ENCODE assay signal across 10 cellular contexts in genomic region chr3:143348486-143349327, GRCh38.
DNase-seq lines count a peak whose midpoint lies in the region; ATAC-seq and TF ChIP-seq lines count a peak whose summit lies in the region.
"Had no signal": no experiment of that assay in that cellular context is flagged by ENCODE, and none has a peak within 500 bp of the region (broad histone marks: within the 10 kb centered on the region; RNA-seq: fewer than 3 reads in every experiment).

No MANE protein-coding gene starts in this region.

- no peaks in the 10 kb centered on the region for H3K9me3 ChIP-seq in BLaER1 treated with 17β-estradiol and CSF1 and Interleukin-3, amounts not matched to agents 10 nM and 100 nM (replicated peaks in 1 of 11)
- H3K9me3 ChIP-seq in upper lobe of left lung (no peaks in the 10 kb centered on the region), Peyer's patch (no peaks in the 10 kb centered on the region)

- H3K4me1 ChIP-seq in BLaER1 treated with 17β-estradiol and CSF1 and Interleukin-3, amounts not matched to agents 10 nM and 100 nM: peaks cover 6 to 28% (median 14%) of the 10 kb centered on the region in 10 experiments; a peak in 17 of 20 replicates
- H3K4me1 ChIP-seq in foreskin keratinocyte: no peaks in the 10 kb centered on the region
- H3K4me1 ChIP-seq in upper lobe of left lung: peaks cover 0 to 5% (median 2%) of the 10 kb centered on the region in 4 donors
- H3K4me1 ChIP-seq in Peyer's patch: no peaks in the 10 kb centered on the region

- TF ChIP-seq EP300 in upper lobe of left lung (IDR thresholded peaks at IDR 0.05): no peak

- no peak overlapping the region for H3K9ac ChIP-seq in BLaER1 treated with 17β-estradiol and CSF1 and Interleukin-3, amounts not matched to agents 10 nM and 100 nM

- no peak for TF ChIP-seq POLR2A in upper lobe of left lung (IDR thresholded peaks at IDR 0.05)
- no peak for TF ChIP-seq POLR2A in Peyer's patch (IDR thresholded peaks at IDR 0.05)

- TF ChIP-seq CTCF in GM12873 (IDR thresholded peaks at IDR 0.05; ENCODE audit: insufficient read depth, low read depth, low read length, missing control alignments) (peak; percentile 52), foreskin keratinocyte (conservative IDR thresholded peaks at IDR 0.05) (peak; percentile 15), upper lobe of left lung (IDR thresholded peaks at IDR 0.05) (no peak), Peyer's patch (IDR thresholded peaks at IDR 0.05) (no peak)

- ATAC-seq in foreskin keratinocyte (no peak), upper lobe of left lung (ENCODE audit: low FRiP score in 2 of 2) (no peak), GM19328 (IDR thresholded peaks at IDR 0.05; ENCODE audit: unreplicated experiment) (no peak)

- peak; percentile 52 for DNase-seq in RPMI7951 (ENCODE audit: low read depth)
- no peak for DNase-seq in foreskin keratinocyte
- no peak for DNase-seq in upper lobe of left lung
- no peak for DNase-seq in Peyer's patch
- DNase-seq in NCI-H1417 treated with DMSO at 0.1 percent for 48 hours (lab: John Stamatoyannopoulos, UW): no peak
- DNase-seq: activated CD4-positive, alpha-beta memory T cell treated with anti-CD3 and anti-CD28 coated beads, Interleukin-2, amount 10 ng/mL, durations not matched to agents 7 days and 5 days; GF-D8 had no signal

- H3K27ac ChIP-seq in BLaER1 treated with 17β-estradiol and CSF1 and Interleukin-3, amounts not matched to agents 10 nM and 100 nM: no peak overlapping the region
- no peak overlapping the region for H3K27ac ChIP-seq in foreskin keratinocyte
- no peak overlapping the region for H3K27ac ChIP-seq in upper lobe of left lung
- H3K27ac ChIP-seq in Peyer's patch: no peak overlapping the region

- WGBS in upper lobe of left lung, 2 donors: 69 to 76% methylated on average over 5 of the region's 5 CpGs

- no peaks in the 10 kb centered on the region for H3K27me3 ChIP-seq in BLaER1 treated with 17β-estradiol and CSF1 and Interleukin-3, amounts not matched to agents 10 nM and 100 nM
- H3K27me3 ChIP-seq in foreskin keratinocyte: no peaks in the 10 kb centered on the region
- no peaks in the 10 kb centered on the region for H3K27me3 ChIP-seq in upper lobe of left lung
- H3K27me3 ChIP-seq in Peyer's patch: no peaks in the 10 kb centered on the region

- H3K4me3 ChIP-seq in BLaER1 treated with 17β-estradiol and CSF1 and Interleukin-3, amounts not matched to agents 10 nM and 100 nM: no peak overlapping the region
- no peak overlapping the region for H3K4me3 ChIP-seq in upper lobe of left lung
- H3K4me3 ChIP-seq in Peyer's patch: no peak overlapping the region

- peaks cover 0 to 50% (median 0%) of the 10 kb centered on the region in 11 experiments; a peak in 3 of 22 replicates for H3K36me3 ChIP-seq in BLaER1 treated with 17β-estradiol and CSF1 and Interleukin-3, amounts not matched to agents 10 nM and 100 nM
- no peaks in the 10 kb centered on the region for H3K36me3 ChIP-seq in upper lobe of left lung
- no peaks in the 10 kb centered on the region for H3K36me3 ChIP-seq in Peyer's patch

- H4K20me1 ChIP-seq in BLaER1 treated with 17β-estradiol and CSF1 and Interleukin-3, amounts not matched to agents 10 nM and 100 nM: no peaks in the 10 kb centered on the region

- peak overlapping the region in 8 of 11 experiments; percentile 3 to 47 (median 31); a peak in 12 of 22 replicates for H3K4me2 ChIP-seq in BLaER1 treated with 17β-estradiol and CSF1 and Interleukin-3, amounts not matched to agents 10 nM and 100 nM

Comparison
In these comparisons a context has a peak if more than half of its experiments do, and no peak if none do; other contexts are left out.
1. CTCF ChIP-seq: peak in GM12873 (single experiment) and foreskin keratinocyte (single experiment); none in upper lobe of left lung (0 of 6) and Peyer's patch (0 of 6).